Comparison of ENCODE assay signal across 2 cellular contexts in the genomic region with DNA sequence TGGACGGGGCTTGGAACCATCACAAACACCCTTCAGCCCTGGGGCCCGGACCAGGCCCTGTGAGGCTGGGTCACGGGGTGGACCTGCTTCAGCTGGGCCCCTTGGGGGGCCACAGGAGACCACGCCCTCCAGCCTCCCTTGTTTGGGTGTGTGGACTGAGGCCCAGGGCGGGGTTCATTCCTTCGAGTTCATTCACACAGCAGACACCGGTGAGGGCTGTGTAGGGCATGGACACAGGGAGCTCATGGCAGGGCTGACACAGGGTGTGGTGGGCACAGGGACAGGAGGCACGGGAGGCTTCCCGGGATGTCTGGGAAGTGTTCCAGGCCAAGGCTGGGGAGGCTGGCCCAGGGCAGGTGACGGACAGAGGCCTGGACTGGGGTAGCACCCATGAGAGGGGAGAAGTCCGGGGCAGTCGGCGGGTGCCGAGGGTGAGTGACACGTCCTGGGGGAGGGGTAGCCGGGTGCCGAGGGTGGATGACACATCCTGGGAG.
TF ChIP-seq lines count a peak whose summit lies in the region.

No MANE protein-coding gene starts in this region.

TF ChIP-seq in SK-N-SH treated with all-trans-retinoic acid at 6 μM for 48 hours, 23 proteins besides CTCF, POLR2A, EP300 and RAD21 (continued from another document):
- TF ChIP-seq GLIS3 (CRISPR knock-in tag; IDR thresholded peaks at IDR 0.05) (no peak), ARNTL (CRISPR knock-in tag; IDR thresholded peaks at IDR 0.05; ENCODE audit: borderline replicate concordance, low read depth) (no peak), ZNF565 (CRISPR knock-in tag; conservative IDR thresholded peaks at IDR 0.05; ENCODE audit: low read depth) (no peak), RARB (CRISPR knock-in tag; IDR thresholded peaks at IDR 0.05) (no peak), ZNF70 (CRISPR knock-in tag; IDR thresholded peaks at IDR 0.05) (no peak), TOX (CRISPR knock-in tag; IDR thresholded peaks at IDR 0.05; ENCODE audit: borderline replicate concordance) (no peak), ESRRG (CRISPR knock-in tag; IDR thresholded peaks at IDR 0.05) (no peak)
- TF ChIP-seq, protein P1, sequence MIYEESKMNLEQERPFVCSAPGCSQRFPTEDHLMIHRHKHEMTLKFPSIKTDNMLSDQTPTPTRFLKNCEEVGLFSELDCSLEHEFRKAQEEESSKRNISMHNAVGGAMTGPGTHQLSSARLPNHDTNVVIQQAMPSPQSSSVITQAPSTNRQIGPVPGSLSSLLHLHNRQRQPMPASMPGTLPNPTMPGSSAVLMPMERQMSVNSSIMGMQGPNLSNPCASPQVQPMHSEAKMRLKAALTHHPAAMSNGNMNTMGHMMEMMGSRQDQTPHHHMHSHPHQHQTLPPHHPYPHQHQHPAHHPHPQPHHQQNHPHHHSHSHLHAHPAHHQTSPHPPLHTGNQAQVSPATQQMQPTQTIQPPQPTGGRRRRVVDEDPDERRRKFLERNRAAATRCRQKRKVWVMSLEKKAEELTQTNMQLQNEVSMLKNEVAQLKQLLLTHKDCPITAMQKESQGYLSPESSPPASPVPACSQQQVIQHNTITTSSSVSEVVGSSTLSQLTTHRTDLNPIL (CRISPR knock-in tag; IDR thresholded peaks at IDR 0.05; ENCODE audit: low read depth) = no peak
- TF ChIP-seq, protein P2, sequence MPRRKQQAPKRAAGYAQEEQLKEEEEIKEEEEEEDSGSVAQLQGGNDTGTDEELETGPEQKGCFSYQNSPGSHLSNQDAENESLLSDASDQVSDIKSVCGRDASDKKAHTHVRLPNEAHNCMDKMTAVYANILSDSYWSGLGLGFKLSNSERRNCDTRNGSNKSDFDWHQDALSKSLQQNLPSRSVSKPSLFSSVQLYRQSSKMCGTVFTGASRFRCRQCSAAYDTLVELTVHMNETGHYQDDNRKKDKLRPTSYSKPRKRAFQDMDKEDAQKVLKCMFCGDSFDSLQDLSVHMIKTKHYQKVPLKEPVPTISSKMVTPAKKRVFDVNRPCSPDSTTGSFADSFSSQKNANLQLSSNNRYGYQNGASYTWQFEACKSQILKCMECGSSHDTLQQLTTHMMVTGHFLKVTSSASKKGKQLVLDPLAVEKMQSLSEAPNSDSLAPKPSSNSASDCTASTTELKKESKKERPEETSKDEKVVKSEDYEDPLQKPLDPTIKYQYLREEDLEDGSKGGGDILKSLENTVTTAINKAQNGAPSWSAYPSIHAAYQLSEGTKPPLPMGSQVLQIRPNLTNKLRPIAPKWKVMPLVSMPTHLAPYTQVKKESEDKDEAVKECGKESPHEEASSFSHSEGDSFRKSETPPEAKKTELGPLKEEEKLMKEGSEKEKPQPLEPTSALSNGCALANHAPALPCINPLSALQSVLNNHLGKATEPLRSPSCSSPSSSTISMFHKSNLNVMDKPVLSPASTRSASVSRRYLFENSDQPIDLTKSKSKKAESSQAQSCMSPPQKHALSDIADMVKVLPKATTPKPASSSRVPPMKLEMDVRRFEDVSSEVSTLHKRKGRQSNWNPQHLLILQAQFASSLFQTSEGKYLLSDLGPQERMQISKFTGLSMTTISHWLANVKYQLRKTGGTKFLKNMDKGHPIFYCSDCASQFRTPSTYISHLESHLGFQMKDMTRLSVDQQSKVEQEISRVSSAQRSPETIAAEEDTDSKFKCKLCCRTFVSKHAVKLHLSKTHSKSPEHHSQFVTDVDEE (CRISPR knock-in tag; IDR thresholded peaks at IDR 0.05) = no peak
- TF ChIP-seq, protein P3, sequence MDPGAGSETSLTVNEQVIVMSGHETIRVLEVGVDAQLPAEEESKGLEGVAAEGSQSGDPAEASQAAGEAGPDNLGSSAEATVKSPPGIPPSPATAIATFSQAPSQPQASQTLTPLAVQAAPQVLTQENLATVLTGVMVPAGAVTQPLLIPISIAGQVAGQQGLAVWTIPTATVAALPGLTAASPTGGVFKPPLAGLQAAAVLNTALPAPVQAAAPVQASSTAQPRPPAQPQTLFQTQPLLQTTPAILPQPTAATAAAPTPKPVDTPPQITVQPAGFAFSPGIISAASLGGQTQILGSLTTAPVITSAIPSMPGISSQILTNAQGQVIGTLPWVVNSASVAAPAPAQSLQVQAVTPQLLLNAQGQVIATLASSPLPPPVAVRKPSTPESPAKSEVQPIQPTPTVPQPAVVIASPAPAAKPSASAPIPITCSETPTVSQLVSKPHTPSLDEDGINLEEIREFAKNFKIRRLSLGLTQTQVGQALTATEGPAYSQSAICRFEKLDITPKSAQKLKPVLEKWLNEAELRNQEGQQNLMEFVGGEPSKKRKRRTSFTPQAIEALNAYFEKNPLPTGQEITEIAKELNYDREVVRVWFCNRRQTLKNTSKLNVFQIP (CRISPR knock-in tag; IDR thresholded peaks at IDR 0.05; ENCODE audit: borderline replicate concordance, low read depth) = no peak

TF ChIP-seq in SK-N-SH, 30 proteins besides CTCF, POLR2A, EP300 and RAD21 (continued from another document):
- TF ChIP-seq, protein P4, sequence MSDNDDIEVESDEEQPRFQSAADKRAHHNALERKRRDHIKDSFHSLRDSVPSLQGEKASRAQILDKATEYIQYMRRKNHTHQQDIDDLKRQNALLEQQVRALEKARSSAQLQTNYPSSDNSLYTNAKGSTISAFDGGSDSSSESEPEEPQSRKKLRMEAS (IDR thresholded peaks at IDR 0.05; ENCODE audit: low read depth) = no peak
- TF ChIP-seq GABPA (IDR thresholded peaks at IDR 0.05; ENCODE audit: low read depth) = no peak
- TF ChIP-seq TAF1 (IDR thresholded peaks at IDR 0.05; ENCODE audit: borderline replicate concordance, low read depth, low read length) = no peak
- TF ChIP-seq ELF1 (IDR thresholded peaks at IDR 0.05) = no peak
- no peak for TF ChIP-seq SMC3 (IDR thresholded peaks at IDR 0.05; ENCODE audit: low read depth, low read length)
- TF ChIP-seq JUND (IDR thresholded peaks at IDR 0.05) = no peak
- TF ChIP-seq SIN3A (IDR thresholded peaks at IDR 0.05; ENCODE audit: borderline replicate concordance, low read depth, low read length) = no peak
- TF ChIP-seq RXRA (IDR thresholded peaks at IDR 0.05; ENCODE audit: borderline replicate concordance, low read depth) = no peak
- TF ChIP-seq, protein P5, sequence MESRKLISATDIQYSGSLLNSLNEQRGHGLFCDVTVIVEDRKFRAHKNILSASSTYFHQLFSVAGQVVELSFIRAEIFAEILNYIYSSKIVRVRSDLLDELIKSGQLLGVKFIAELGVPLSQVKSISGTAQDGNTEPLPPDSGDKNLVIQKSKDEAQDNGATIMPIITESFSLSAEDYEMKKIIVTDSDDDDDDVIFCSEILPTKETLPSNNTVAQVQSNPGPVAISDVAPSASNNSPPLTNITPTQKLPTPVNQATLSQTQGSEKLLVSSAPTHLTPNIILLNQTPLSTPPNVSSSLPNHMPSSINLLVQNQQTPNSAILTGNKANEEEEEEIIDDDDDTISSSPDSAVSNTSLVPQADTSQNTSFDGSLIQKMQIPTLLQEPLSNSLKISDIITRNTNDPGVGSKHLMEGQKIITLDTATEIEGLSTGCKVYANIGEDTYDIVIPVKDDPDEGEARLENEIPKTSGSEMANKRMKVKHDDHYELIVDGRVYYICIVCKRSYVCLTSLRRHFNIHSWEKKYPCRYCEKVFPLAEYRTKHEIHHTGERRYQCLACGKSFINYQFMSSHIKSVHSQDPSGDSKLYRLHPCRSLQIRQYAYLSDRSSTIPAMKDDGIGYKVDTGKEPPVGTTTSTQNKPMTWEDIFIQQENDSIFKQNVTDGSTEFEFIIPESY (IDR thresholded peaks at IDR 0.05; ENCODE audit: borderline replicate concordance, low read depth) = no peak
- no peak for TF ChIP-seq MXI1 (IDR thresholded peaks at IDR 0.05; ENCODE audit: low read depth, low read length)
- no peak for TF ChIP-seq NFIC (IDR thresholded peaks at IDR 0.05; ENCODE audit: borderline replicate concordance)
